Comparison of ENCODE assay signal across 8 cellular contexts in the genomic region with DNA sequence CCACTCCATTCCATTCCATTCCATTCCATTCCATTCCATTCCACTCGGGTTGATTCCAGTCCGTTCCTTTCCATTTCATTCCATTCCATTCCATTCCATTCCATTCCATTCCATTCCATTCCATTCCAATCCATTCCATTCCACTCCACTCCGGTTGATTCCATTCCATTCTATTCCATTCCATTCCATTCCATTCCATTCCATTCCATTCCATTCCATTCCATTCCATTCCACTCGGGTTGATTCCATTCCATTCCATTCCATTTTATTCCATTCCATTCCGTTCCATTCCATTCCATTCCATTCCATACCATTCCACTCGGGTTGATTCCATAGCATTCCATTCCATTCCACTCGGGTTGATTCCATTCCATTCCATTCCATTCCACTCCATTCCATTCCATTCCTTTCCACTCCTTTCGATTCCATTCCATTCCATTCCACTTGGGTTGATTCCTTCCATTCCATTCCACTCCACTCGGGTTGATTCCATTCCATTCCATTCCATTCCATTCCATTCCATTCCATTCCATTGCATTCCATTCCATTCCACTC.
DNase-seq lines count a peak whose midpoint lies in the region; ATAC-seq and TF ChIP-seq lines count a peak whose summit lies in the region.
"Not testable (repeated sequence)": the region's sequence is repeated elsewhere in the genome, so short reads cannot be mapped to it uniquely, and the experiment has no call there.

No MANE protein-coding gene starts in this region.

- not testable (repeated sequence) for H3K27me3 Mint-ChIP-seq in T-helper 17 cell; stimulated activated naive CD8-positive, alpha-beta T cell treated with anti-CD3 and anti-CD28 coated beads, Interleukin-15, amount 100 ng/mL, for 72 hours

- H3K27ac Mint-ChIP-seq in T-helper 17 cell; stimulated activated naive CD8-positive, alpha-beta T cell treated with anti-CD3 and anti-CD28 coated beads, Interleukin-15, amount 100 ng/mL, for 72 hours: not testable (repeated sequence)

- H3K4me1 ChIP-seq in right lobe of liver: not testable (repeated sequence)

- ATAC-seq in GM18858 (IDR thresholded peaks at IDR 0.05; ENCODE audit: unreplicated experiment) (peak; percentile 19), GM21390 (IDR thresholded peaks at IDR 0.05; ENCODE audit: unreplicated experiment) (peak; percentile 27), HG02798 (IDR thresholded peaks at IDR 0.05; ENCODE audit: poor library complexity, unreplicated experiment) (peak; percentile 40), HG03378 (IDR thresholded peaks at IDR 0.05; ENCODE audit: unreplicated experiment) (peak; percentile 24), T-helper 17 cell (peak; percentile 44), esophagus mucosa (peak; percentile 53), right lobe of liver (peak; percentile 42 to 55 (median 48))
- ATAC-seq in stimulated activated naive CD8-positive, alpha-beta T cell treated with anti-CD3 and anti-CD28 coated beads, Interleukin-15, amount 100 ng/mL, for 72 hours: peak; percentile 31

- H3K9me3 Mint-ChIP-seq in stimulated activated naive CD8-positive, alpha-beta T cell treated with anti-CD3 and anti-CD28 coated beads, Interleukin-15, amount 100 ng/mL, for 72 hours: peaks cover 81 to 85% of the 10 kb centered on the region in 2 donors

- not testable (repeated sequence) for H3K27me3 ChIP-seq in right lobe of liver

- not testable (repeated sequence) for TF ChIP-seq CTCF in right lobe of liver (IDR thresholded peaks at IDR 0.05)

- 36% methylated on average over 9 of the region's 9 CpGs for WGBS in right lobe of liver (ENCODE audit: insufficient coverage, low coverage, low lambda C conversion rate, missing lambda C conversion rate)

- not testable (repeated sequence) for H3K4me3 ChIP-seq in right lobe of liver

- not testable (repeated sequence) for H3K4me3 Mint-ChIP-seq in T-helper 17 cell; stimulated activated naive CD8-positive, alpha-beta T cell treated with anti-CD3 and anti-CD28 coated beads, Interleukin-15, amount 100 ng/mL, for 72 hours

- H3K9me3 ChIP-seq in T-helper 17 cell (ENCODE audit: control insufficient read depth, low read length, poor library complexity, severe bottlenecking): peaks cover 47% of the 10 kb centered on the region
- H3K9me3 ChIP-seq in right lobe of liver: not testable (repeated sequence)

- H3K36me3 Mint-ChIP-seq in T-helper 17 cell (ENCODE audit: low read depth): peaks cover 11% of the 10 kb centered on the region

- H3K27ac ChIP-seq in right lobe of liver: not testable (repeated sequence)

- intact Hi-C loops in right lobe of liver (cut with DNase I): not testable (repeated sequence)

- not testable (repeated sequence) for H3K36me3 ChIP-seq in right lobe of liver

- DNase-seq in T-helper 17 cell; right lobe of liver; stimulated activated naive CD8-positive, alpha-beta T cell treated with anti-CD3 and anti-CD28 coated beads, Interleukin-15, amount 100 ng/mL, for 72 hours: not testable (repeated sequence)

- H3K4me1 Mint-ChIP-seq in T-helper 17 cell; stimulated activated naive CD8-positive, alpha-beta T cell treated with anti-CD3 and anti-CD28 coated beads, Interleukin-15, amount 100 ng/mL, for 72 hours: not testable (repeated sequence)

- not testable (repeated sequence) for TF ChIP-seq POLR2A in right lobe of liver (IDR thresholded peaks at IDR 0.05)
